32 cellular contexts compared by ENCODE assay signal in genomic region chr18:51287818-51288508, GRCh38.
"Had no signal": no experiment of that assay in that cellular context is flagged by ENCODE, and none has a peak within 500 bp of the region (broad histone marks: within the 10 kb centered on the region; RNA-seq: fewer than 3 reads in every experiment).

No MANE protein-coding gene starts in this region.

- H3K36me3 ChIP-seq: brain microvascular endothelial cell, Peyer's patch, SJCRH30 had no signal

- H3K9me3 Mint-ChIP-seq: activated T-helper 17 cell treated with anti-CD3 and anti-CD28 coated beads, Interleukin-2, amount 50 U/mL, for 72 hours had no signal

- H3K27me3 Mint-ChIP-seq: activated CD4-positive, alpha-beta T cell treated with anti-CD3 and anti-CD28 coated beads, Interleukin-2, amount 10 ng/mL, durations not matched to agents 24 days and 14 days; activated CD8-positive, alpha-beta T cell treated with anti-CD3 and anti-CD28 coated beads for 36 hours; activated naive CD8-positive, alpha-beta T cell treated with anti-CD3 and anti-CD28 coated beads for 36 hours had no signal

- DNase-seq: activated CD4-positive, alpha-beta T cell treated with anti-CD3 and anti-CD28 coated beads, Interleukin-2, amount 10 ng/mL, durations not matched to agents 24 days and 14 days; activated CD4-positive, alpha-beta T cell treated with anti-CD3 and anti-CD28 coated beads, Interleukin-2, amount 50 U/mL, for 4 hours; activated CD8-positive, alpha-beta T cell treated with anti-CD3 and anti-CD28 coated beads for 36 hours; activated effector memory CD4-positive, alpha-beta T cell treated with anti-CD3 and anti-CD28 coated beads, Interleukin-2, amount 50 U/mL, for 16 hours; activated naive CD4-positive, alpha-beta T cell; activated naive CD4-positive, alpha-beta T cell treated with anti-CD3 and anti-CD28 coated beads, Interleukin-2, amount 50 U/mL, for 16 hours; activated naive CD8-positive, alpha-beta T cell treated with anti-CD3 and anti-CD28 coated beads for 36 hours; activated T-cell treated with anti-CD3 and anti-CD28 coated beads, Interleukin-2, amount 50 U/mL, for 1 hour; activated T-cell treated with anti-CD3 and anti-CD28 coated beads, Interleukin-2, amount 50 U/mL, for 72 hours; amniotic stem cell; aorta; brain microvascular endothelial cell; Karpas-422; NCI-H1048; NCI-H1105 treated with DMSO at 0.1 percent for 48 hours; NCI-H1436; NCI-H1694; NCI-H1930; NCI-H2081 treated with DMSO at 0.1 percent for 48 hours; NCI-H226; NCI-H524 treated with DMSO at 0.1 percent for 48 hours; NK-92 treated with Interleukin-12 subunit alpha and Interleukin-12 subunit beta, amount 100 ng/mL, for 24 hours; PC-3; Peyer's patch; RPMI8226; SHP77; SJCRH30 had no signal

- H3K9me3 ChIP-seq: Peyer's patch, SJCRH30 had no signal

- H3K4me3 ChIP-seq: Peyer's patch, SJCRH30, SK-N-MC had no signal

- H3K27me3 ChIP-seq: brain microvascular endothelial cell, Peyer's patch, SJCRH30 had no signal

- H3K4me1 Mint-ChIP-seq: activated CD4-positive, alpha-beta T cell treated with anti-CD3 and anti-CD28 coated beads, Interleukin-2, amount 10 ng/mL, durations not matched to agents 24 days and 14 days; activated naive CD8-positive, alpha-beta T cell treated with anti-CD3 and anti-CD28 coated beads for 36 hours; activated T-helper 17 cell treated with anti-CD3 and anti-CD28 coated beads, Interleukin-2, amount 50 U/mL, for 72 hours; central memory CD8-positive, alpha-beta T cell had no signal

- ATAC-seq: activated CD8-positive, alpha-beta T cell treated with anti-CD3 and anti-CD28 coated beads for 36 hours; activated T-cell treated with anti-CD3 and anti-CD28 coated beads, Interleukin-2, amount 50 U/mL, for 72 hours; activated T-helper 17 cell treated with anti-CD3 and anti-CD28 coated beads, Interleukin-2, amount 50 U/mL, for 72 hours; PC-3 had no signal

- H3K4me3 Mint-ChIP-seq: activated CD4-positive, alpha-beta T cell treated with anti-CD3 and anti-CD28 coated beads, Interleukin-2, amount 10 ng/mL, durations not matched to agents 24 days and 14 days; activated CD8-positive, alpha-beta T cell treated with anti-CD3 and anti-CD28 coated beads for 36 hours; activated naive CD8-positive, alpha-beta T cell treated with anti-CD3 and anti-CD28 coated beads for 36 hours; activated T-cell treated with anti-CD3 and anti-CD28 coated beads, Interleukin-2, amount 50 U/mL, for 72 hours; activated T-helper 17 cell treated with anti-CD3 and anti-CD28 coated beads, Interleukin-2, amount 50 U/mL, for 72 hours; central memory CD8-positive, alpha-beta T cell; T-helper 1 cell treated with Interleukin-12 subunit alpha and Interleukin-12 subunit beta and Interleukin-4 antibody, amounts not matched to agents 30 μg/mL and 1 μg/mL, for 36 hours; T-helper 2 cell treated with Interferon-gamma antibody and Interleukin-4, amounts not matched to agents 5 μg/mL and 100 μg/mL, for 36 hours had no signal

- H3K27ac Mint-ChIP-seq: activated CD4-positive, alpha-beta T cell treated with anti-CD3 and anti-CD28 coated beads, Interleukin-2, amount 10 ng/mL, durations not matched to agents 24 days and 14 days; activated CD8-positive, alpha-beta T cell treated with anti-CD3 and anti-CD28 coated beads for 36 hours; activated naive CD8-positive, alpha-beta T cell treated with anti-CD3 and anti-CD28 coated beads for 36 hours; activated T-cell treated with anti-CD3 and anti-CD28 coated beads, Interleukin-2, amount 50 U/mL, for 72 hours; activated T-helper 17 cell treated with anti-CD3 and anti-CD28 coated beads, Interleukin-2, amount 50 U/mL, for 72 hours; T-helper 1 cell treated with Interleukin-12 subunit alpha and Interleukin-12 subunit beta and Interleukin-4 antibody, amounts not matched to agents 30 μg/mL and 1 μg/mL, for 36 hours; T-helper 2 cell treated with Interferon-gamma antibody and Interleukin-4, amounts not matched to agents 5 μg/mL and 100 μg/mL, for 36 hours had no signal

- H3K4me1 ChIP-seq: Peyer's patch, SJCRH30 had no signal

- H3K27ac ChIP-seq: brain microvascular endothelial cell, Peyer's patch, SJCRH30, SK-N-MC had no signal

- H3K36me3 Mint-ChIP-seq: activated naive CD8-positive, alpha-beta T cell treated with anti-CD3 and anti-CD28 coated beads for 36 hours had no signal
